Comparison of ENCODE assay signal across 8 cellular contexts in genomic region chr13:29713841-29714240, GRCh38.
DNase-seq lines count a peak whose midpoint lies in the region; ATAC-seq and TF ChIP-seq lines count a peak whose summit lies in the region.

No MANE protein-coding gene starts in this region.

- H3K4me1 ChIP-seq in hepatocyte (ENCODE audit: insufficient read depth), result no peaks in the 10 kb centered on the region

- no peak overlapping the region for H3K27ac ChIP-seq in hepatocyte

- H3K79me2 ChIP-seq in hepatocyte, result no peaks in the 10 kb centered on the region

- H3K4me3 ChIP-seq in AG09309 (ENCODE audit: control insufficient read depth, low read depth, low read length) (no peak overlapping the region), hepatocyte (no peak overlapping the region)

- TF ChIP-seq CTCF in AG09309 (IDR thresholded peaks at IDR 0.05; ENCODE audit: control insufficient read depth, insufficient read depth, low read depth, low read length, missing control alignments) (peak; percentile 53), GM12872 (IDR thresholded peaks at IDR 0.05; ENCODE audit: insufficient read depth, low read depth, low read length) (peak; percentile 74), hepatocyte (IDR thresholded peaks at IDR 0.05; ENCODE audit: poor library complexity) (peak; percentile 35)

- no peaks in the 10 kb centered on the region for H3K9me3 ChIP-seq in hepatocyte (ENCODE audit: low read depth)

- no peaks in the 10 kb centered on the region for H3K27me3 ChIP-seq in hepatocyte

- H3K36me3 ChIP-seq in hepatocyte (replicated peaks; ENCODE audit: insufficient read depth, low read depth), result no peaks in the 10 kb centered on the region

- H2AFZ ChIP-seq in hepatocyte, result no peak overlapping the region

- 76% methylated on average over 2 of the region's 2 CpGs for WGBS in hepatocyte (ENCODE audit: low lambda C conversion rate, missing lambda C conversion rate)

- ATAC-seq in HG03378 (IDR thresholded peaks at IDR 0.05; ENCODE audit: unreplicated experiment), result no peak
- ATAC-seq in HG02973 (IDR thresholded peaks at IDR 0.05; ENCODE audit: unreplicated experiment), result no peak

- no peaks in the 10 kb centered on the region for H3K9me2 ChIP-seq in hepatocyte (replicated peaks; ENCODE audit: insufficient read depth)

- no peak overlapping the region for H3K4me2 ChIP-seq in hepatocyte

- H4K20me1 ChIP-seq in hepatocyte (ENCODE audit: insufficient read depth, poor library complexity, severe bottlenecking), result no peaks in the 10 kb centered on the region

- DNase-seq in AG09309 (ENCODE audit: low read depth), result no peak
- peak; percentile 10 for DNase-seq in RKO (ENCODE audit: low spot score)
- DNase-seq in hepatocyte (ENCODE audit: low spot score), result no peak
- DNase-seq in islet precursor cell, result no peak
- DNase-seq in activated gamma-delta T cell (lab: John Stamatoyannopoulos, UW), result no peak
